Comparison of ENCODE assay signal across 8 cellular contexts in the genomic region with DNA sequence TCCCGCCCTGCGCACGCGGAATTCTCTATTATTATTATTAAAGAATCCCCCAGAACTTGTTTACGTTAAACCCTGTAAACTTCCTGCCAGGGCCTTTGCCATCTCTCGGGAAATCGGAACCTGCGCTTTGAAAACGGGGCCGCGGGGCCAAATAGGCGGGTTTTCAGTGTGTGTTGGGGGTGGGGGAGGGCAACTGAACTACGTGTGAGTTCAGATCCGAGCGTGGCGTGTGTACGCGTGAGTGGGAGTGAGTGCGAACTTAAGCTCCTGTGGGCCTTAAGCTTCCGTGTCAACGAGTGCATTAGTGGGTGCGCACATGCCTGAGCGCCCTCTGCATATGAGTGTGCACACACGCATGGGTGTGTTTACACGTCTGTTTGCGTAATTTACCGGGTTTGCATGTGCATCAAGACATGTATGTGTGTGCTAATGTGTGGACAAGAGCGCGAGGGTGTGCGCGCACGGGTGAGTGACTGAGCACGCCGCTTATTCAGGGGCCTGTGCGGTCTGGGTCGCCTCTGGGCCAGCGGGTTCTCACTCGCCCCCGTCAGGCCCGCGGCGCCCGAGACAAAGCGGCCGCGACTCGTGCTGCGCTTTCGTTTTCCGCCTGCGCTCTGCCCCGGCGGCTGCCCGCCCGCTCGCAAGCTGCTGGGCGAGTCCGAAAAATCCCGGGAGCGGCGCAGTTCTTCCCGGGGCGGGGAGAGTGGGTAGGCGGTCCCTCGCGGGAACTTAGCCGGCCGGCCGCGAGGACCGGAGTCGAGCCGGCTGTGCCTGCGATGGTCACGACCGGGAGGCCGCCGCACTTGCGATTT. TPM values are rescaled to one million over a fixed set of nuclear protein-coding genes. Genes with fewer than 3 reads are reported as not detected.
DNase-seq lines count a peak whose midpoint lies in the region; ATAC-seq, FAIRE-seq and TF ChIP-seq lines count a peak whose summit lies in the region.

No MANE protein-coding gene starts in this region.

- H3K36me3 ChIP-seq in WERI-Rb-1 (no peaks in the 10 kb centered on the region), pancreas (no peaks in the 10 kb centered on the region)

- no peak for TF ChIP-seq CTCF in WERI-Rb-1 (IDR thresholded peaks at IDR 0.05; ENCODE audit: low read depth, low read length)
- TF ChIP-seq CTCF in foreskin fibroblast (IDR thresholded peaks at IDR 0.05; ENCODE audit: low read depth, low read length): no peak
- no peak for TF ChIP-seq CTCF in pancreas (IDR thresholded peaks at IDR 0.05)

- 1% methylated on average over 61 to 79 of the region's 79 CpGs for WGBS in pancreas, 2 donors

- peak; percentile 35 for DNase-seq in stimulated activated CD4-positive, alpha-beta T cell treated with anti-CD3 and anti-CD28 coated beads, Interleukin-15, amount 100 ng/mL, for 24 hours
- no peak for DNase-seq in stimulated activated CD4-positive, alpha-beta T cell treated with anti-CD3 and anti-CD28 coated beads, Interleukin-1b, Interleukin-23, amount 100 ng/mL, for 48 hours
- DNase-seq in WERI-Rb-1 (no peak), foreskin fibroblast (peak; percentile 77 to 86), pancreas (peak in 2 of 6 donors; percentile 65 to 69), Kasumi-1 (lab: John Stamatoyannopoulos, UW) (no peak), NCI-H128 (lab: John Stamatoyannopoulos, UW; ENCODE audit: unreplicated experiment) (no peak)

- H3K9me3 ChIP-seq in WERI-Rb-1 (ENCODE audit: severe bottlenecking): no peaks in the 10 kb centered on the region
- no peaks in the 10 kb centered on the region for H3K9me3 ChIP-seq in pancreas

- peak in 3 of 4 donors; percentile 53 to 63 (median 62) for ATAC-seq in pancreas
- ATAC-seq in GM19397 (IDR thresholded peaks at IDR 0.05; ENCODE audit: unreplicated experiment): no peak

- peaks cover 78% of the 10 kb centered on the region for H3K27me3 ChIP-seq in WERI-Rb-1 (ENCODE audit: insufficient read depth, low read depth, severe bottlenecking)
- H3K27me3 ChIP-seq in pancreas: peaks cover 0 to 52% (median 13%) of the 10 kb centered on the region in 4 donors

- H3K4me1 ChIP-seq in pancreas: peaks cover 0 to 6% (median 3%) of the 10 kb centered on the region in 3 donors

- intact Hi-C loops in pancreas (cut with DNase I): no loop called here

- FAIRE-seq in pancreas (lab: Jason Lieb, UNC): no peak

- H3K27ac ChIP-seq in WERI-Rb-1: no peak overlapping the region
- H3K27ac ChIP-seq in pancreas: peak overlapping the region in 3 of 4 donors; percentile 24 to 52 (median 39)

- H3K4me3 ChIP-seq in WERI-Rb-1 (ENCODE audit: low read depth, low read length): peak overlapping the region; percentile 34
- H3K4me3 ChIP-seq in foreskin fibroblast (ENCODE audit: low read depth in 1 of 2, low read length in 2 of 2): peak overlapping the region; percentile 63 to 77
- H3K4me3 ChIP-seq in pancreas: peak overlapping the region; percentile 10 to 55 (median 38)

RNA-seq across cellular contexts. Expression of a gene that starts 1.2 kb away (rescaled TPM):
- under 1 TPM; 0.16 to 0.78 (median 0.42) TPM for total RNA-seq in pancreas
- polyA plus RNA-seq in pancreas: 1 to 10 TPM in 1 of 2 donors, under 1 TPM in 1; 0.61 to 1.2 TPM

RNA-seq across cellular contexts. Expression of a gene that starts 45.9 kb away (rescaled TPM):
- 10 to 100 TPM in 2 of 6 donors, 1 to 10 TPM in 4; 7.3 to 14.7 (median 8.0) TPM for total RNA-seq in pancreas
- polyA plus RNA-seq in pancreas: 10 to 100 TPM; 14.2 to 17.6 TPM

RNA-seq across cellular contexts. Expression of a gene that starts 57.5 kb away (rescaled TPM):
- under 1 TPM in 3 of 6 donors, not detected in 3; 0.06 to 0.17 (median 0.12) TPM for total RNA-seq in pancreas
- polyA plus RNA-seq in pancreas: under 1 TPM; 0.19 to 0.23 TPM

Comparison
In these comparisons a context has a peak if more than half of its experiments do, and no peak if none do; other contexts are left out.
1. DNase-seq: peak in stimulated activated CD4-positive, alpha-beta T cell treated with anti-CD3 and anti-CD28 coated beads, Interleukin-15, amount 100 ng/mL, for 24 hours (single experiment) and foreskin fibroblast (2 of 2); none in stimulated activated CD4-positive, alpha-beta T cell treated with anti-CD3 and anti-CD28 coated beads, Interleukin-1b, Interleukin-23, amount 100 ng/mL, for 48 hours (single experiment), WERI-Rb-1 (single experiment), Kasumi-1 (0 of 2) and NCI-H128 (single experiment).
2. Peak in every context shown above with its lines, with median percentiles within 50 percentile points of each other: H3K4me3 ChIP-seq.